ENCODE assay signal across 8 cellular contexts in genomic region chr2:169933124-169933711, GRCh38.
DNase-seq lines count a peak whose midpoint lies in the region; ATAC-seq, FAIRE-seq and TF ChIP-seq lines count a peak whose summit lies in the region.

No MANE protein-coding gene starts in this region.

- H3K9me3 ChIP-seq in Peyer's patch (no peaks in the 10 kb centered on the region), fibroblast of lung (ENCODE audit: control insufficient read depth, insufficient read depth, low read depth, low read length) (no peaks in the 10 kb centered on the region), psoas muscle (no peaks in the 10 kb centered on the region)

- H3K4me3 ChIP-seq in AG09309 (ENCODE audit: control insufficient read depth, low read depth, low read length) = no peak overlapping the region
- H3K4me3 ChIP-seq in Peyer's patch = no peak overlapping the region
- H3K4me3 ChIP-seq in fibroblast of lung (replicated peaks in 1 of 4; ENCODE audit: control extremely low read depth in 1 of 4, insufficient read depth in 1 of 4, low read depth in 3 of 4, low read length in 4 of 4) = peak overlapping the region in 1 of 4 experiments; percentile 8
- no peak overlapping the region for H3K4me3 ChIP-seq in psoas muscle

- intact Hi-C loops in psoas muscle (cut with DNase I) = no loop called here

- H3K27ac ChIP-seq in Peyer's patch (no peak overlapping the region), fibroblast of lung (ENCODE audit: insufficient read depth, low read length) (no peak overlapping the region), psoas muscle (no peak overlapping the region)

- TF ChIP-seq CTCF in AG09309 (IDR thresholded peaks at IDR 0.05; ENCODE audit: control insufficient read depth, insufficient read depth, low read depth, low read length, missing control alignments) (peak; percentile 66), Peyer's patch (IDR thresholded peaks at IDR 0.05) (peak in 5 of 6 experiments; percentile 46 to 82 (median 63)), fibroblast of lung (conservative IDR thresholded peaks at IDR 0.05 in 1 of 2, IDR thresholded peaks at IDR 0.05 in 1 of 2; ENCODE audit: low read depth in 1 of 2, low read length in 2 of 2) (peak; percentile 57 to 82), psoas muscle (IDR thresholded peaks at IDR 0.05) (peak; percentile 32)

- H3K27me3 ChIP-seq in Peyer's patch (no peaks in the 10 kb centered on the region), fibroblast of lung (ENCODE audit: control insufficient read depth, insufficient read depth, low read length) (no peaks in the 10 kb centered on the region), psoas muscle (ENCODE audit: insufficient read depth in 3 of 3, low read length in 2 of 3) (no peaks in the 10 kb centered on the region)

- H3K4me1 ChIP-seq in Peyer's patch = no peaks in the 10 kb centered on the region
- no peaks in the 10 kb centered on the region for H3K4me1 ChIP-seq in fibroblast of lung (ENCODE audit: control insufficient read depth, extremely low read depth, insufficient read depth, low read length)
- no peaks in the 10 kb centered on the region for H3K4me1 ChIP-seq in psoas muscle

- DNase-seq in AG09309 (ENCODE audit: low read depth) (peak; percentile 14), HTR-8/SVneo (ENCODE audit: insufficient read length, low spot score) (peak; percentile 24), Peyer's patch (no peak), fibroblast of lung (ENCODE audit: low read depth in 2 of 2) (peak; percentile 22 to 62), psoas muscle (no peak), SK-N-DZ (ENCODE audit: low spot score) (no peak), NCI-H526 treated with DMSO at 0.1 percent for 48 hours (lab: John Stamatoyannopoulos, UW) (no peak)

- H4K20me1 ChIP-seq in fibroblast of lung (ENCODE audit: control insufficient read depth, extremely low read depth, insufficient read depth, low read length) = no peaks in the 10 kb centered on the region

- TF ChIP-seq POLR2A in Peyer's patch (IDR thresholded peaks at IDR 0.05) = no peak

- no peaks in the 10 kb centered on the region for H3K79me2 ChIP-seq in fibroblast of lung (ENCODE audit: control insufficient read depth, insufficient read depth, low read length)

- 64 to 80% (median 74%) methylated on average over 2 of the region's 2 CpGs for WGBS in psoas muscle, 3 donors

- ATAC-seq in GM18867 (IDR thresholded peaks at IDR 0.05; ENCODE audit: unreplicated experiment) (peak; percentile 76), psoas muscle (peak in 2 of 4 donors; percentile 57 to 61)

- no peak overlapping the region for H2AFZ ChIP-seq in fibroblast of lung (ENCODE audit: low read length)

- no peak overlapping the region for H3K4me2 ChIP-seq in fibroblast of lung (ENCODE audit: extremely low read depth, insufficient read depth, low read length)

- no peak for FAIRE-seq in HTR-8/SVneo (lab: Jason Lieb, UNC)

- peaks cover 0 to 11% (median 0%) of the 10 kb centered on the region in 3 donors for H3K36me3 ChIP-seq in Peyer's patch
- H3K36me3 ChIP-seq in fibroblast of lung (ENCODE audit: control insufficient read depth, insufficient read depth, low read length) = no peaks in the 10 kb centered on the region
- H3K36me3 ChIP-seq in psoas muscle (ENCODE audit: insufficient read depth in 1 of 2, low read depth in 1 of 2) = peaks cover 0 to 59% of the 10 kb centered on the region in 2 donors

- H3K9ac ChIP-seq in fibroblast of lung (ENCODE audit: insufficient read depth, low read length) = no peak overlapping the region

Comparison
In these comparisons a context has a peak if more than half of its experiments do, and no peak if none do; other contexts are left out.
1. DNase-seq: peak in AG09309 (single experiment), HTR-8/SVneo (single experiment) and fibroblast of lung (2 of 2); none in Peyer's patch (0 of 3), psoas muscle (0 of 2), SK-N-DZ (single experiment) and NCI-H526 treated with DMSO at 0.1 percent for 48 hours (single experiment).
2. Peak in every context shown above with its lines, with median percentiles within 50 percentile points of each other: CTCF ChIP-seq.